13 cellular contexts compared by ENCODE assay signal in the genomic region with DNA sequence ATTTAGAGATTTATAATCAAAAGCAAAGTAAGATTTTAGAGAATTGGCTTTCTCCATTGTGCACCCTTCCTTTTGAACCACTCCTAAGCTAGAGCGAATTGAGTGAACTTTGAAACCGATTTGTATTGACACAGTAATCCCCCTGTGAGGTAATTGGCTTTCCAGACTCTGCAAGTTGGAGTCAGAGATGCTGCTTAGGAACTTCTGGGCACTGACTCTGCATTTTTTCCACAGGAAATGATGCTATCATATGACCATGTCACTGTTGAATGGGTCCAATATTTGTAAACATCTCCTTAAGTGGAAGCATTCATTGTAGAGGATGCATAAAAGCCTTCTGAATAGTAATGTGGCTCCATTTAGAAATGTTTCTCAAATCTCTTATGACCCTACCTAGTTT.
DNase-seq lines count a peak whose midpoint lies in the region; ATAC-seq and TF ChIP-seq lines count a peak whose summit lies in the region.
"Had no signal": no experiment of that assay in that cellular context is flagged by ENCODE, and none has a peak within 500 bp of the region (broad histone marks: within the 10 kb centered on the region; RNA-seq: fewer than 3 reads in every experiment).

No MANE protein-coding gene starts in this region.

- no peak overlapping the region for H3K27ac ChIP-seq in left ventricle myocardium inferior (replicated peaks)
- H3K27ac ChIP-seq: KMS-11 had no signal

- H3K36me3 ChIP-seq in left ventricle myocardium inferior = no peaks in the 10 kb centered on the region
- H3K36me3 ChIP-seq: BE2C had no signal

- H3K4me1 ChIP-seq in left ventricle myocardium inferior = no peaks in the 10 kb centered on the region
- H3K4me1 ChIP-seq: BE2C had no signal

- TF ChIP-seq CTCF in left ventricle myocardium inferior (IDR thresholded peaks at IDR 0.05; ENCODE audit: borderline replicate concordance) = no peak

- DNase-seq in Right ventricle myocardium superior (no peak), left ventricle myocardium inferior (no peak), SK-MEL-5 (ENCODE audit: low read depth, low spot score) (peak; percentile 64), left ventricle myocardium superior (no peak), UCSD-AML1 (lab: John Stamatoyannopoulos, UW; ENCODE audit: unreplicated experiment) (no peak), NCI-H1048 (lab: John Stamatoyannopoulos, UW) (no peak), COR-L47 (lab: John Stamatoyannopoulos, UW) (no peak)
- DNase-seq in effector CD4-positive, alpha-beta T cell = no peak
- DNase-seq: activated CD4-positive, alpha-beta T cell treated with anti-CD3 and anti-CD28 coated beads for 48 hours; activated naive CD8-positive, alpha-beta T cell treated with anti-CD3 and anti-CD28 coated beads, Interleukin-2, amount 10 ng/mL, durations not matched to agents 7 days and 5 days; BE2C had no signal

- in situ Hi-C loops in SK-MEL-5 (cut with HindIII; ENCODE audit: low pct_unique_long_range_greater_than_20kb, low sequenced_read_pairs) = no loop called here

- ATAC-seq in Right ventricle myocardium superior (ENCODE audit: poor library complexity) = peak; percentile 56
- peak; percentile 56 for ATAC-seq in left ventricle myocardium superior
- ATAC-seq: esophagus mucosa had no signal

- no peaks in the 10 kb centered on the region for H3K27me3 ChIP-seq in left ventricle myocardium inferior (ENCODE audit: low read depth)
- H3K27me3 ChIP-seq: BE2C had no signal

- no peaks in the 10 kb centered on the region for H3K9me3 ChIP-seq in left ventricle myocardium inferior (replicated peaks)
- H3K9me3 ChIP-seq: BE2C had no signal

- no peak overlapping the region for H3K4me3 ChIP-seq in left ventricle myocardium inferior

- intact Hi-C loops in Right ventricle myocardium superior (cut with DNase I) = no loop called here
- intact Hi-C loops in left ventricle myocardium inferior (cut with micrococcal nuclease) = no loop called here
- intact Hi-C loops in left ventricle myocardium superior (cut with micrococcal nuclease) = no loop called here
